8 cellular contexts compared by ENCODE assay signal in the genomic region with DNA sequence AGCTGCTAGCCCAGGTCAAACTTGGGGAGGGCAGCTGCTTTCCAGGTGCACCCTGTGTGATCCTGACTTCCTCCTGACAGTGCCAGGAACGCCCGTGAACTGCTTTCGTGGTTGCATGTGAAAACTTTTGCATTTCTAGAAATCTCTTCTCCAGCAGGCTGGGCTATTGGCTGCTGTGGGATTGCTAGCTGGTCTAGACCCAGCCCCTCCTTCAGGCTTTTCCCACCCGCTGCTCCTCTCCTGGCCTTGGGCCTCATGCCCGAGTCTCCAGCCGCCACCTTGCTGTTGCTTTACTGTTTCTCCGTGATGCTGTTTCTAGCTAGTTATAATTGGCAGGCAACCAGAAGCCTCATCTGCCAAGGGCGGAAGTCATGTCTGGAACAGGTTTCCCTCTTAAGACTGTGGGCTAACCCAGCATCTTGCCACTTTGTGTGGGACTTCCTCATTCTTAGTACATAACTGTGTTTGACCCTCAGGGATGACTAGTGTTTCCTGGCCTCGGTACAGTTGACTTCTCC. TPM values are rescaled to one million over a fixed set of nuclear protein-coding genes. Genes with fewer than 3 reads are reported as not detected.
DNase-seq lines count a peak whose midpoint lies in the region; ATAC-seq and TF ChIP-seq lines count a peak whose summit lies in the region.

No MANE protein-coding gene starts in this region.

- H3K4me3 ChIP-seq in HFF-Myc (replicated peaks; ENCODE audit: low read depth, low read length) (no peak overlapping the region), epithelial cell of proximal tubule (ENCODE audit: low read depth, low read length) (no peak overlapping the region)

- H3K27me3 Mint-ChIP-seq in activated CD4-positive, alpha-beta memory T cell treated with anti-CD3 and anti-CD28 coated beads for 36 hours = no peaks in the 10 kb centered on the region

- intact Hi-C loops in activated CD4-positive, alpha-beta memory T cell treated with anti-CD3 and anti-CD28 coated beads for 36 hours (cut with micrococcal nuclease) = loop anchor here (1.0 kb wide), 1 partner anchor 22 kb away; no protein-coding TSS in a partner anchor

- peak overlapping the region; percentile 86 for H3K27ac Mint-ChIP-seq in activated CD4-positive, alpha-beta memory T cell treated with anti-CD3 and anti-CD28 coated beads for 36 hours

- H3K36me3 Mint-ChIP-seq in activated CD4-positive, alpha-beta memory T cell treated with anti-CD3 and anti-CD28 coated beads for 36 hours = no peaks in the 10 kb centered on the region

- CTCF ChIA-PET in activated CD4-positive, alpha-beta memory T cell treated with anti-CD3 and anti-CD28 coated beads for 36 hours (lab: Charles Lee) = interaction anchor here (1.0 to 3.9 kb wide), 6 partner anchors 13 to 109 kb away, joined by 3 to 16 read pairs (median 10); a partner anchor contains a TSS

- peak; percentile 82 for ATAC-seq in omental fat pad (ENCODE audit: low FRiP score)

- TF ChIP-seq CTCF in GM12873 (IDR thresholded peaks at IDR 0.05; ENCODE audit: insufficient read depth, low read depth, low read length, missing control alignments) (peak; percentile 2), HFF-Myc (IDR thresholded peaks at IDR 0.05; ENCODE audit: low read depth, low read length, missing control alignments) (no peak), epithelial cell of proximal tubule (conservative IDR thresholded peaks at IDR 0.05; ENCODE audit: low read depth, low read length) (no peak), omental fat pad (IDR thresholded peaks at IDR 0.05) (no peak)

- DNase-seq in HFF-Myc (ENCODE audit: extremely low read depth, low read depth) = peak; percentile 83
- peak; percentile 85 for DNase-seq in NAMALWA (ENCODE audit: low spot score)
- DNase-seq in activated CD4-positive, alpha-beta memory T cell treated with anti-CD3 and anti-CD28 coated beads for 36 hours = peak; percentile 69
- peak; percentile 80 for DNase-seq in epithelial cell of proximal tubule (ENCODE audit: low read depth)
- DNase-seq in omental fat pad (ENCODE audit: low spot score) = no peak
- no peak for DNase-seq in inferior parietal cortex (ENCODE audit: extremely low spot score)
- DNase-seq in NCI-H1048 (lab: John Stamatoyannopoulos, UW) = no peak

- H3K4me3 Mint-ChIP-seq in activated CD4-positive, alpha-beta memory T cell treated with anti-CD3 and anti-CD28 coated beads for 36 hours = peak overlapping the region; percentile 51

- POLR2A ChIA-PET in activated CD4-positive, alpha-beta memory T cell treated with anti-CD3 and anti-CD28 coated beads for 36 hours (lab: Charles Lee) = interaction anchor here (1.5 to 2.0 kb wide), 3 partner anchors 10 to 24 kb away, joined by 5 to 8 read pairs (median 7); no protein-coding TSS in a partner anchor

- no peaks in the 10 kb centered on the region for H3K9me3 Mint-ChIP-seq in activated CD4-positive, alpha-beta memory T cell treated with anti-CD3 and anti-CD28 coated beads for 36 hours

- H3K4me1 Mint-ChIP-seq in activated CD4-positive, alpha-beta memory T cell treated with anti-CD3 and anti-CD28 coated beads for 36 hours (ENCODE audit: low read depth) = peaks cover 51% of the 10 kb centered on the region

RNA-seq across cellular contexts. Expression of a gene that starts 27.0 kb away (rescaled TPM):
- total RNA-seq in activated CD4-positive, alpha-beta memory T cell treated with anti-CD3 and anti-CD28 coated beads for 36 hours = 10 to 100 TPM; 71.9 to 76.7 TPM
- total RNA-seq in epithelial cell of proximal tubule = 1.5 and 4.4 TPM in 2 replicates
- 10 to 100 TPM; 20.1 to 93.7 (median 43.2) TPM for total RNA-seq in omental fat pad

Comparison
In these comparisons a context has a peak if more than half of its experiments do, and no peak if none do; other contexts are left out.
1. DNase-seq: peak in HFF-Myc (single experiment), NAMALWA (single experiment), activated CD4-positive, alpha-beta memory T cell treated with anti-CD3 and anti-CD28 coated beads for 36 hours (single experiment) and epithelial cell of proximal tubule (single experiment); none in omental fat pad (single experiment), inferior parietal cortex (single experiment) and NCI-H1048 (single experiment).